21 cellular contexts compared by ENCODE assay signal in the genomic region with DNA sequence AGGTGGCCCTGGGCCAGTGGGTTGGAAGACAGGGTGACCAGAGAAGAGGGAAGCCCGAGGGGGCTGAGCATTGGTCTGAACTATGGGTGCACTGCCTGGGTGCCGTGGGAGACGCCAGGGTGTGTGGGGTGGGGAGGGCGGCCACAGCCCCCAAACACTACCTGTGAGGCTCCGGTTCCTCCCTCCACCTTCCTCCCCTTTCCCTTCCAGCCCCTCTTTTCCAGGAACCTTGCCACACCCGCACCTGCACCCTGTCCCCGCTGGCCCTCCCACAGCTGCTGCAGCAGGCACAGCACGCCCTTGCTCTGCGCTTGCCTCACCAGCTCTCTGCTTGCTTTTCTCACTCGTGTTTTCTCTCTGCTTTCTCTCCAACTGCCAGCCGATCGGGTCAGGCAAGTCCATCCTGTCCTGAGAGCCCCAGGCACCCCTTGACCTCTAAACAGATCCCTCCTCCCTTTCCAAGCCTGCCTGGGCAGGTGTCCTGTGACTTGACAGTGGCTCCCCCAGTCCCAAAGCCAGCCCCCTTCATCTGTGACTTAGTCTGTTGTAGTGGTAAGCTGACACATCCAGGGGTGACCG.
A peak's percentile ranks its signal among the peaks of the same experiment; 100 is the strongest.
DNase-seq lines count a peak whose midpoint lies in the region; ATAC-seq and TF ChIP-seq lines count a peak whose summit lies in the region.
"Had no signal": no experiment of that assay in that cellular context is flagged by ENCODE, and none has a peak within 500 bp of the region (broad histone marks: within the 10 kb centered on the region; RNA-seq: fewer than 3 reads in every experiment).

No MANE protein-coding gene starts in this region.

- peak overlapping the region; percentile 22 to 58 for H3K27ac Mint-ChIP-seq in stimulated activated naive CD8-positive, alpha-beta T cell treated with anti-CD3 and anti-CD28 coated beads, Interleukin-15, amount 100 ng/mL, for 72 hours
- H3K27ac Mint-ChIP-seq: B cell; CD4-positive, CD25-positive, alpha-beta regulatory T cell; CD8-positive, alpha-beta T cell; HFFc6 had no signal

- H3K9me3 ChIP-seq in esophagus muscularis mucosa, result no peaks in the 10 kb centered on the region
- no peaks in the 10 kb centered on the region for H3K9me3 ChIP-seq in neuronal stem cell (replicated peaks in 1 of 2; ENCODE audit: control insufficient read depth in 2 of 2, insufficient read depth in 1 of 2, low read depth in 1 of 2, low read length in 2 of 2)
- H3K9me3 ChIP-seq in ovary, result no peaks in the 10 kb centered on the region
- H3K9me3 ChIP-seq: BLaER1, HAP-1 had no signal

- peak overlapping the region; percentile 71 for H3K18ac ChIP-seq in neuronal stem cell (ENCODE audit: low read length)

- H3K9ac ChIP-seq in neuronal stem cell (ENCODE audit: low read depth, low read length, poor library complexity), result no peak overlapping the region
- H3K9ac ChIP-seq: BLaER1, GM23248 had no signal

- ATAC-seq in stimulated activated naive CD8-positive, alpha-beta T cell treated with anti-CD3 and anti-CD28 coated beads, Interleukin-15, amount 100 ng/mL, for 72 hours, result no peak
- no peak for ATAC-seq in stimulated activated naive CD8-positive, alpha-beta T cell treated with anti-CD3 and anti-CD28 coated beads, Interleukin-15, Interleukin-2, amounts not matched to agents 100 U/mL and 50 U/mL, for 24 hours
- ATAC-seq in HG03520 (IDR thresholded peaks at IDR 0.05; ENCODE audit: unreplicated experiment), result no peak
- no peak for ATAC-seq in GM21526 (IDR thresholded peaks at IDR 0.05; ENCODE audit: low FRiP score, unreplicated experiment)
- ATAC-seq: CD8-positive, alpha-beta T cell had no signal

- no peak overlapping the region for H3K23ac ChIP-seq in neuronal stem cell (ENCODE audit: low read depth, low read length, poor library complexity)

- H3K4me3 ChIP-seq in esophagus muscularis mucosa (no peak overlapping the region), neuronal stem cell (ENCODE audit: low read length in 2 of 2) (no peak overlapping the region), ovary (no peak overlapping the region)
- H3K4me3 ChIP-seq: BLaER1, GM23248, HAP-1 had no signal

- no peak for TF ChIP-seq CTCF in esophagus muscularis mucosa (IDR thresholded peaks at IDR 0.05)
- no peak for TF ChIP-seq CTCF in ovary (IDR thresholded peaks at IDR 0.05)

- H3K79me1 ChIP-seq in neuronal stem cell (ENCODE audit: low read depth, low read length), result no peaks in the 10 kb centered on the region

- 78% methylated on average over 13 of the region's 13 CpGs for WGBS in esophagus muscularis mucosa
- no CpG with 5 or more reads among the region's 13 CpGs for WGBS in neuronal stem cell (ENCODE audit: extremely low coverage in 2 of 2, insufficient read length in 2 of 2, insufficient replicate concordance in 1 of 2), 2 donors
- 75 to 82% (median 79%) methylated on average over 13 of the region's 13 CpGs for WGBS in ovary, 3 donors

- H3K27me3 Mint-ChIP-seq in stimulated activated naive CD8-positive, alpha-beta T cell treated with anti-CD3 and anti-CD28 coated beads, Interleukin-15, amount 100 ng/mL, for 72 hours, result peaks cover 51% of the 10 kb centered on the region

- H2AK5ac ChIP-seq in neuronal stem cell (ENCODE audit: low read depth, low read length), result no peak overlapping the region

- H3K9me3 Mint-ChIP-seq in stimulated activated naive CD8-positive, alpha-beta T cell treated with anti-CD3 and anti-CD28 coated beads, Interleukin-15, amount 100 ng/mL, for 72 hours, result no peaks in the 10 kb centered on the region
- H3K9me3 Mint-ChIP-seq: CD4-positive, CD25-positive, alpha-beta regulatory T cell; CD8-positive, alpha-beta T cell had no signal

- TF ChIP-seq EP300 in esophagus muscularis mucosa (IDR thresholded peaks at IDR 0.05) (no peak), ovary (IDR thresholded peaks at IDR 0.05) (no peak)

- TF ChIP-seq POLR2A in esophagus muscularis mucosa (IDR thresholded peaks at IDR 0.05; ENCODE audit: low read depth), result no peak
- no peak for TF ChIP-seq POLR2A in ovary (IDR thresholded peaks at IDR 0.05)

- H3K27ac ChIP-seq in esophagus muscularis mucosa (replicated peaks in 1 of 4) (no peak overlapping the region), neuronal stem cell (replicated peaks; ENCODE audit: low read length) (no peak overlapping the region), ovary (no peak overlapping the region)
- H3K27ac ChIP-seq: 22Rv1, BLaER1, C4-2B, GM23248 had no signal

- H4K8ac ChIP-seq in neuronal stem cell (ENCODE audit: low read depth, low read length), result no peak overlapping the region

- peaks cover 0 to 9% (median 0%) of the 10 kb centered on the region in 4 donors for H3K27me3 ChIP-seq in esophagus muscularis mucosa
- no peaks in the 10 kb centered on the region for H3K27me3 ChIP-seq in neuronal stem cell (ENCODE audit: control insufficient read depth in 3 of 3, insufficient read depth in 3 of 3, low read depth in 1 of 3, low read length in 3 of 3)
- no peaks in the 10 kb centered on the region for H3K27me3 ChIP-seq in ovary
- H3K27me3 ChIP-seq: BLaER1 had no signal

- H2AFZ ChIP-seq in neuronal stem cell (ENCODE audit: low read length), result no peak overlapping the region
- H2AFZ ChIP-seq: GM23248 had no signal

- H4K91ac ChIP-seq in neuronal stem cell (ENCODE audit: low read depth, low read length, poor library complexity), result no peak overlapping the region

- no peak for DNase-seq in stimulated activated naive CD8-positive, alpha-beta T cell treated with anti-CD3 and anti-CD28 coated beads, Interleukin-15, amount 100 ng/mL, for 72 hours
- DNase-seq in stimulated activated naive CD8-positive, alpha-beta T cell treated with anti-CD3 and anti-CD28 coated beads, Interleukin-15, Interleukin-2, amounts not matched to agents 100 U/mL and 50 U/mL, for 24 hours, result no peak
- DNase-seq in esophagus muscularis mucosa (ENCODE audit: extremely low spot score), result peak; percentile 77
- no peak for DNase-seq in neuronal stem cell (ENCODE audit: low spot score)
- DNase-seq in GM19238 (ENCODE audit: insufficient read length, low spot score), result no peak
- DNase-seq in ovary, result no peak
- DNase-seq: CD4-positive, CD25-positive, alpha-beta regulatory T cell; CD8-positive, alpha-beta T cell; DMS 273 treated with DMSO at 0.1 percent for 48 hours; DMS79; EL; GF-D8; GM23248; HFFc6 had no signal

- H2BK12ac ChIP-seq in neuronal stem cell (ENCODE audit: low read length), result no peak overlapping the region

- H2BK120ac ChIP-seq in neuronal stem cell (ENCODE audit: low read depth, low read length), result no peak overlapping the region

- no peak overlapping the region for H3K4me3 Mint-ChIP-seq in stimulated activated naive CD8-positive, alpha-beta T cell treated with anti-CD3 and anti-CD28 coated beads, Interleukin-15, amount 100 ng/mL, for 72 hours
- H3K4me3 Mint-ChIP-seq: B cell; CD4-positive, CD25-positive, alpha-beta regulatory T cell; CD8-positive, alpha-beta T cell; HFFc6 had no signal

- H3K4me1 Mint-ChIP-seq in stimulated activated naive CD8-positive, alpha-beta T cell treated with anti-CD3 and anti-CD28 coated beads, Interleukin-15, amount 100 ng/mL, for 72 hours, result peaks cover 6% of the 10 kb centered on the region
- H3K4me1 Mint-ChIP-seq: B cell had no signal

- intact Hi-C loops in esophagus muscularis mucosa (cut with DNase I) (no loop called here), ovary (cut with DNase I) (no loop called here)

- H3K4ac ChIP-seq in neuronal stem cell (ENCODE audit: low read length), result no peak overlapping the region

- H3K36me3 ChIP-seq in esophagus muscularis mucosa, result no peaks in the 10 kb centered on the region
- no peaks in the 10 kb centered on the region for H3K36me3 ChIP-seq in neuronal stem cell (replicated peaks in 1 of 2; ENCODE audit: control insufficient read depth in 2 of 2, insufficient read depth in 2 of 2, low read length in 2 of 2)
- H3K36me3 ChIP-seq in ovary, result no peaks in the 10 kb centered on the region
- H3K36me3 ChIP-seq: BLaER1, HAP-1 had no signal

- H2BK15ac ChIP-seq in neuronal stem cell (ENCODE audit: low read length), result no peak overlapping the region

- no peak overlapping the region for H3K4me2 ChIP-seq in neuronal stem cell (ENCODE audit: insufficient read depth, low read length, poor library complexity, severe bottlenecking)
- H3K4me2 ChIP-seq: BLaER1 had no signal

- no peak overlapping the region for H2BK5ac ChIP-seq in neuronal stem cell (ENCODE audit: low read length)

- peak overlapping the region; percentile 56 for H3K14ac ChIP-seq in neuronal stem cell (ENCODE audit: low read length)

- H3K4me1 ChIP-seq in esophagus muscularis mucosa (peaks cover 0 to 2% (median 0%) of the 10 kb centered on the region in 4 donors), neuronal stem cell (ENCODE audit: control insufficient read depth in 2 of 2, insufficient read depth in 1 of 2, low read depth in 1 of 2, low read length in 2 of 2) (peaks cover 0 to 6% of the 10 kb centered on the region in 2 donors), ovary (ENCODE audit: insufficient read depth) (no peaks in the 10 kb centered on the region)
- H3K4me1 ChIP-seq: BLaER1, HAP-1 had no signal
